Comparison of ENCODE assay signal across 1 cellular context in the genomic region with DNA sequence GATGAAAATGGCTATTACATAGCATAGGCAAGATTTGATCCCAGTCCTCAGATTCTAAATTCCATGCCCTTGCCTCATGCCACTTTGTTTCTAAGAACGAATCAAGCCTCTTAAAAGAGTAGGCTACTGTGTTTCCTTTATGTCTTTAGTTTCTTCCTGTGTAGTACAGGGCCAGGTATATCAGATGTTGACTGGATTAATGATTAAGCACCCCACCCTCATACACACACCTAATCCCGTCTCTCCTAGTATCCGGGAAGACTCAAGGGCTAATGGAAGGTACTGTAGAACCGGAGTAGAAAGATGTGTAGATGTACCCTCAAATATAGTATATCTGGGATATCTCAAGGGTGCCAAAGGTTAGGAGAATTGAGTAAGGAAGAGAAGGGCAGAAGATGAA.
TF ChIP-seq lines count a peak whose summit lies in the region.

No MANE protein-coding gene starts in this region.

TF ChIP-seq in HepG2, 621 proteins besides CTCF, POLR2A, EP300 and RAD21 (continued from another document):
- TF ChIP-seq, protein P1, sequence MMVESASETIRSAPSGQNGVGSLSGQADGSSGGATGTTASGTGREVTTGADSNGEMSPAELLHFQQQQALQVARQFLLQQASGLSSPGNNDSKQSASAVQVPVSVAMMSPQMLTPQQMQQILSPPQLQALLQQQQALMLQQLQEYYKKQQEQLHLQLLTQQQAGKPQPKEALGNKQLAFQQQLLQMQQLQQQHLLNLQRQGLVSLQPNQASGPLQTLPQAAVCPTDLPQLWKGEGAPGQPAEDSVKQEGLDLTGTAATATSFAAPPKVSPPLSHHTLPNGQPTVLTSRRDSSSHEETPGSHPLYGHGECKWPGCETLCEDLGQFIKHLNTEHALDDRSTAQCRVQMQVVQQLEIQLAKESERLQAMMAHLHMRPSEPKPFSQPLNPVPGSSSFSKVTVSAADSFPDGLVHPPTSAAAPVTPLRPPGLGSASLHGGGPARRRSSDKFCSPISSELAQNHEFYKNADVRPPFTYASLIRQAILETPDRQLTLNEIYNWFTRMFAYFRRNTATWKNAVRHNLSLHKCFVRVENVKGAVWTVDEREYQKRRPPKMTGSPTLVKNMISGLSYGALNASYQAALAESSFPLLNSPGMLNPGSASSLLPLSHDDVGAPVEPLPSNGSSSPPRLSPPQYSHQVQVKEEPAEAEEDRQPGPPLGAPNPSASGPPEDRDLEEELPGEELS (CRISPR knock-in tag; IDR thresholded peaks at IDR 0.05) = no peak
- no peak for TF ChIP-seq KAT8 (CRISPR knock-in tag; IDR thresholded peaks at IDR 0.05)
